7 cellular contexts compared by ENCODE assay signal in genomic region chr4:118278473-118279274, GRCh38.
A peak's percentile ranks its signal among the peaks of the same experiment; 100 is the strongest.
DNase-seq lines count a peak whose midpoint lies in the region; ATAC-seq and TF ChIP-seq lines count a peak whose summit lies in the region.

No MANE protein-coding gene starts in this region.

- H3K27ac ChIP-seq in hepatocyte = peak overlapping the region; percentile 91

- H4K20me1 ChIP-seq in hepatocyte (ENCODE audit: insufficient read depth, poor library complexity, severe bottlenecking) = no peaks in the 10 kb centered on the region

- DNase-seq in NCI-H2029 (lab: John Stamatoyannopoulos, UW) (peak; percentile 94), T-helper 9 cell (peak; percentile 98), astrocyte of the hippocampus (ENCODE audit: low read depth, low spot score) (peak; percentile 97), hepatocyte (ENCODE audit: low spot score) (peak; percentile 99), renal cortical epithelial cell (ENCODE audit: low read depth) (peak; percentile 88)

- H2AFZ ChIP-seq in hepatocyte = peak overlapping the region; percentile 56

- H3K79me2 ChIP-seq in hepatocyte = peaks cover 22% of the 10 kb centered on the region

- ATAC-seq in GM18508 (IDR thresholded peaks at IDR 0.05; ENCODE audit: insufficient read depth, unreplicated experiment) (peak; percentile 64), HG02981 (IDR thresholded peaks at IDR 0.05; ENCODE audit: unreplicated experiment) (peak; percentile 91)

- H3K36me3 ChIP-seq in hepatocyte (replicated peaks; ENCODE audit: insufficient read depth, low read depth) = no peaks in the 10 kb centered on the region

- no peaks in the 10 kb centered on the region for H3K9me3 ChIP-seq in hepatocyte (ENCODE audit: low read depth)

- 1% methylated on average over 50 of the region's 56 CpGs for WGBS in hepatocyte (ENCODE audit: low lambda C conversion rate, missing lambda C conversion rate)

- H3K4me3 ChIP-seq in hepatocyte = peak overlapping the region; percentile 83

- H3K4me1 ChIP-seq in hepatocyte (ENCODE audit: insufficient read depth) = peaks cover 26% of the 10 kb centered on the region

- H3K9me2 ChIP-seq in hepatocyte (replicated peaks; ENCODE audit: insufficient read depth) = no peaks in the 10 kb centered on the region

- no peaks in the 10 kb centered on the region for H3K27me3 ChIP-seq in hepatocyte

- TF ChIP-seq CTCF in hepatocyte (IDR thresholded peaks at IDR 0.05; ENCODE audit: poor library complexity) = no peak

- H3K4me2 ChIP-seq in hepatocyte = peak overlapping the region; percentile 89

Comparison
In these comparisons a context has a peak if more than half of its experiments do, and no peak if none do; other contexts are left out.
1. Peak in every context shown above with its lines: DNase-seq, ATAC-seq, H3K4me3 ChIP-seq and H3K27ac ChIP-seq.